ENCODE assay signal across 1 cellular context in the genomic region with DNA sequence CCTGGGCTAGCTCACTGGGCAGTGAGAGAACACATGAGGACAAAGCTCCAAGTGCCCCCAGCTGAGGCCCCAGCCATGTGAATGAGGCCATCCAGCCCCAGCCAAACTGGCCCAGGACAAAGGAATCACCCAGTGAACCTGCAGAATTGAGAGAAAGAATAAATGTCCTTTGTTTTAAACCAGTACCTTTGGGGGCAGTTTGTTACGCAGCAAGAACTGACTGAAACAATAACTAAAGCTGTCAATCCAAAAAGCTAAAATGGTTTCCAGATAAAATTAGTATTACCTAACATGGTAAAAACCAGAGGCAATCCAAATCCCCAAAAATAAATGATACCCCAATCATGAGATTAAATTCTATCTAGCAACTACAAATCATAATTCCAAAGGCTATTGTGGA.
TF ChIP-seq lines count a peak whose summit lies in the region.

No MANE protein-coding gene starts in this region.

TF ChIP-seq in HepG2, 621 proteins besides CTCF, POLR2A, EP300 and RAD21 (continued from another document):
- TF ChIP-seq, protein P1, sequence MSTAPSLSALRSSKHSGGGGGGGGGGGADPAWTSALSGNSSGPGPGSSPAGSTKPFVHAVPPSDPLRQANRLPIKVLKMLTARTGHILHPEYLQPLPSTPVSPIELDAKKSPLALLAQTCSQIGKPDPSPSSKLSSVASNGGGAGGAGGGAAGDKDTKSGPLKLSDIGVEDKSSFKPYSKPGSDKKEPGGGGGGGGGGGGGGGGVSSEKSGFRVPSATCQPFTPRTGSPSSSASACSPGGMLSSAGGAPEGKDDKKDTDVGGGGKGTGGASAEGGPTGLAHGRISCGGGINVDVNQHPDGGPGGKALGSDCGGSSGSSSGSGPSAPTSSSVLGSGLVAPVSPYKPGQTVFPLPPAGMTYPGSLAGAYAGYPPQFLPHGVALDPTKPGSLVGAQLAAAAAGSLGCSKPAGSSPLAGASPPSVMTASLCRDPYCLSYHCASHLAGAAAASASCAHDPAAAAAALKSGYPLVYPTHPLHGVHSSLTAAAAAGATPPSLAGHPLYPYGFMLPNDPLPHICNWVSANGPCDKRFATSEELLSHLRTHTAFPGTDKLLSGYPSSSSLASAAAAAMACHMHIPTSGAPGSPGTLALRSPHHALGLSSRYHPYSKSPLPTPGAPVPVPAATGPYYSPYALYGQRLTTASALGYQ (CRISPR knock-in tag; IDR thresholded peaks at IDR 0.05), result no peak
- TF ChIP-seq ZNF567 (CRISPR knock-in tag; IDR thresholded peaks at IDR 0.05; ENCODE audit: borderline replicate concordance), result no peak
- TF ChIP-seq HMG20B (CRISPR knock-in tag; conservative IDR thresholded peaks at IDR 0.05), result no peak
- TF ChIP-seq RBAK (CRISPR knock-in tag; IDR thresholded peaks at IDR 0.05), result peak; percentile 93
